8 cellular contexts compared by ENCODE assay signal in the genomic region with DNA sequence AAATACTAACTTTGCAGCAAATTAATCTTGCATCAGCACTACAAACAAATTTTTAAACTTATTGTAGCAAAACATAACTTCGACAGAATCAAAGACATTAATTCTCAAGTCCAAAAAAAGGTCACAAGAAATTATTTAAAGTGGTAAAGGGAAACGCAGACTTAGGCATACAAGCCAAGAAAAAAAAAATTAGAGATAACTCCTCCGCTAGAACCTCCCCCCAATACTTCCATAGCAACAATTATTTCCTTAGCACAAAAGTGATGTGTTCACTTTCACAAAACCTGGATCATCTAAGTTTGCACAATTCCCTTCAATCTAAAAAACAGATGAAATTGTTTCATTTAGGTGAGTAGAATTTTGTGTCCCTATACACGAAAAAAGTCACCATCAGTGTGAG. TPM values are rescaled to one million over a fixed set of nuclear protein-coding genes. Genes with fewer than 3 reads are reported as not detected.
A peak's percentile ranks its signal among the peaks of the same experiment; 100 is the strongest.
DNase-seq lines count a peak whose midpoint lies in the region; ATAC-seq, FAIRE-seq and TF ChIP-seq lines count a peak whose summit lies in the region.

No MANE protein-coding gene starts in this region.

- WGBS in suprapubic skin, result 13% methylated on average over 4 of the region's 4 CpGs

- DNase-seq in T-helper 1 cell, result no peak
- DNase-seq in activated T-helper 2 cell treated with anti-CD3 and anti-CD28 coated beads, Interferon-gamma antibody, Interleukin-2, Interleukin-4, amounts not matched to agents 10 μg/mL and 5 μg/mL and 100 μg/mL, durations not matched to agents 14 hours and 24 hours and 36 hours (ENCODE audit: low spot score), result no peak
- no peak for DNase-seq in kidney
- no peak for DNase-seq in suprapubic skin (ENCODE audit: low spot score in 2 of 2)
- DNase-seq in hepatic stellate cell (ENCODE audit: low spot score), result no peak
- DNase-seq in NCI-H1092 (lab: John Stamatoyannopoulos, UW), result no peak

- no peak for TF ChIP-seq POLR2A in suprapubic skin (IDR thresholded peaks at IDR 0.05)

- H3K27ac ChIP-seq in kidney (ENCODE audit: low read depth in 2 of 2, low read length in 2 of 2) (peak overlapping the region in 1 of 2 donors; percentile 98), suprapubic skin (no peak overlapping the region)

- peaks cover 2% of the 10 kb centered on the region for H3K36me3 Mint-ChIP-seq in T-helper 1 cell treated with Interleukin-12 subunit alpha and Interleukin-12 subunit beta and Interleukin-4 antibody, amounts not matched to agents 30 μg/mL and 1 μg/mL, for 36 hours (ENCODE audit: low read depth)
- peaks cover 27% of the 10 kb centered on the region for H3K36me3 Mint-ChIP-seq in activated T-helper 2 cell treated with anti-CD3 and anti-CD28 coated beads, Interferon-gamma antibody, Interleukin-2, Interleukin-4, amounts not matched to agents 10 μg/mL and 5 μg/mL and 100 μg/mL, durations not matched to agents 14 hours and 24 hours and 36 hours (ENCODE audit: low read depth)

- peak overlapping the region; percentile 100 for H3K4me3 Mint-ChIP-seq in T-helper 1 cell treated with Interleukin-12 subunit alpha and Interleukin-12 subunit beta and Interleukin-4 antibody, amounts not matched to agents 30 μg/mL and 1 μg/mL, for 36 hours
- H3K4me3 Mint-ChIP-seq in activated T-helper 2 cell treated with anti-CD3 and anti-CD28 coated beads, Interferon-gamma antibody, Interleukin-2, Interleukin-4, amounts not matched to agents 10 μg/mL and 5 μg/mL and 100 μg/mL, durations not matched to agents 14 hours and 24 hours and 36 hours (ENCODE audit: low read depth), result peak overlapping the region; percentile 100

- H3K9me3 Mint-ChIP-seq in T-helper 1 cell treated with Interleukin-12 subunit alpha and Interleukin-12 subunit beta and Interleukin-4 antibody, amounts not matched to agents 30 μg/mL and 1 μg/mL, for 36 hours, result no peaks in the 10 kb centered on the region
- no peaks in the 10 kb centered on the region for H3K9me3 Mint-ChIP-seq in activated T-helper 2 cell treated with anti-CD3 and anti-CD28 coated beads, Interferon-gamma antibody, Interleukin-2, Interleukin-4, amounts not matched to agents 10 μg/mL and 5 μg/mL and 100 μg/mL, durations not matched to agents 14 hours and 24 hours and 36 hours

- FAIRE-seq in kidney (lab: Jason Lieb, UNC), result no peak

- H3K9ac ChIP-seq in kidney (ENCODE audit: low read length in 2 of 2), result peak overlapping the region; percentile 93 to 99

- H3K4me1 ChIP-seq in kidney (ENCODE audit: control insufficient read depth in 1 of 2, insufficient read depth in 1 of 2, low read depth in 1 of 2, low read length in 2 of 2) (peaks cover 3% of the 10 kb centered on the region in 2 donors), suprapubic skin (peaks cover 36% of the 10 kb centered on the region)

- H3K4me3 ChIP-seq in kidney (ENCODE audit: low read length in 2 of 2) (peak overlapping the region; percentile 80), suprapubic skin (peak overlapping the region; percentile 88)

- H3K27me3 ChIP-seq in suprapubic skin, result no peaks in the 10 kb centered on the region

- peak overlapping the region; percentile 100 for H3K27ac Mint-ChIP-seq in T-helper 1 cell treated with Interleukin-12 subunit alpha and Interleukin-12 subunit beta and Interleukin-4 antibody, amounts not matched to agents 30 μg/mL and 1 μg/mL, for 36 hours
- peak overlapping the region; percentile 99 for H3K27ac Mint-ChIP-seq in activated T-helper 2 cell treated with anti-CD3 and anti-CD28 coated beads, Interferon-gamma antibody, Interleukin-2, Interleukin-4, amounts not matched to agents 10 μg/mL and 5 μg/mL and 100 μg/mL, durations not matched to agents 14 hours and 24 hours and 36 hours

- no peak for TF ChIP-seq EP300 in suprapubic skin (IDR thresholded peaks at IDR 0.05)

- intact Hi-C loops in activated T-helper 2 cell treated with anti-CD3 and anti-CD28 coated beads, Interferon-gamma antibody, Interleukin-2, Interleukin-4, amounts not matched to agents 10 μg/mL and 5 μg/mL and 100 μg/mL, durations not matched to agents 14 hours and 24 hours and 36 hours (cut with micrococcal nuclease), result no loop called here
- intact Hi-C loops in kidney (cut with DNase I), result no loop called here

- TF ChIP-seq CTCF in kidney (IDR thresholded peaks at IDR 0.05; ENCODE audit: borderline replicate concordance, extremely low read depth, insufficient read depth), result no peak
- TF ChIP-seq CTCF in suprapubic skin (IDR thresholded peaks at IDR 0.05), result no peak

- no peaks in the 10 kb centered on the region for H3K27me3 Mint-ChIP-seq in T-helper 1 cell treated with Interleukin-12 subunit alpha and Interleukin-12 subunit beta and Interleukin-4 antibody, amounts not matched to agents 30 μg/mL and 1 μg/mL, for 36 hours (ENCODE audit: low read depth)
- no peaks in the 10 kb centered on the region for H3K27me3 Mint-ChIP-seq in activated T-helper 2 cell treated with anti-CD3 and anti-CD28 coated beads, Interferon-gamma antibody, Interleukin-2, Interleukin-4, amounts not matched to agents 10 μg/mL and 5 μg/mL and 100 μg/mL, durations not matched to agents 14 hours and 24 hours and 36 hours (ENCODE audit: low read depth)

- H3K9me3 ChIP-seq in kidney (ENCODE audit: control insufficient read depth in 1 of 2, low read length in 2 of 2), result no peaks in the 10 kb centered on the region
- H3K9me3 ChIP-seq in suprapubic skin, result no peaks in the 10 kb centered on the region

- peaks cover 22% of the 10 kb centered on the region for H3K4me1 Mint-ChIP-seq in T-helper 1 cell treated with Interleukin-12 subunit alpha and Interleukin-12 subunit beta and Interleukin-4 antibody, amounts not matched to agents 30 μg/mL and 1 μg/mL, for 36 hours (ENCODE audit: low read depth)
- H3K4me1 Mint-ChIP-seq in activated T-helper 2 cell treated with anti-CD3 and anti-CD28 coated beads, Interferon-gamma antibody, Interleukin-2, Interleukin-4, amounts not matched to agents 10 μg/mL and 5 μg/mL and 100 μg/mL, durations not matched to agents 14 hours and 24 hours and 36 hours (ENCODE audit: low read depth), result peaks cover 16% of the 10 kb centered on the region

- no peaks in the 10 kb centered on the region for H3K36me3 ChIP-seq in kidney (ENCODE audit: control insufficient read depth in 1 of 2, insufficient read depth in 2 of 2, low read length in 2 of 2)
- H3K36me3 ChIP-seq in suprapubic skin, result no peaks in the 10 kb centered on the region

- no peak for ATAC-seq in GM21737 (IDR thresholded peaks at IDR 0.05; ENCODE audit: unreplicated experiment)

RNA-seq across cellular contexts. Expression of a gene that starts 1.1 kb away (rescaled TPM):
- 46.4 and 47.7 TPM in 2 replicates for total RNA-seq in activated T-helper 2 cell treated with anti-CD3 and anti-CD28 coated beads, Interferon-gamma antibody, Interleukin-2, Interleukin-4, amounts not matched to agents 10 μg/mL and 5 μg/mL and 100 μg/mL, durations not matched to agents 14 hours and 24 hours and 36 hours
- total RNA-seq in kidney (76.7 TPM), suprapubic skin (100 to 1,000 TPM in 1 of 4 donors, 10 to 100 TPM in 3; 64.6 to 128 (median 81.0) TPM)
- 20.3 TPM for polyA plus RNA-seq in kidney (ENCODE audit: insufficient read depth, low read depth, low replicate concordance)
